9 cellular contexts compared by ENCODE assay signal in the genomic region with DNA sequence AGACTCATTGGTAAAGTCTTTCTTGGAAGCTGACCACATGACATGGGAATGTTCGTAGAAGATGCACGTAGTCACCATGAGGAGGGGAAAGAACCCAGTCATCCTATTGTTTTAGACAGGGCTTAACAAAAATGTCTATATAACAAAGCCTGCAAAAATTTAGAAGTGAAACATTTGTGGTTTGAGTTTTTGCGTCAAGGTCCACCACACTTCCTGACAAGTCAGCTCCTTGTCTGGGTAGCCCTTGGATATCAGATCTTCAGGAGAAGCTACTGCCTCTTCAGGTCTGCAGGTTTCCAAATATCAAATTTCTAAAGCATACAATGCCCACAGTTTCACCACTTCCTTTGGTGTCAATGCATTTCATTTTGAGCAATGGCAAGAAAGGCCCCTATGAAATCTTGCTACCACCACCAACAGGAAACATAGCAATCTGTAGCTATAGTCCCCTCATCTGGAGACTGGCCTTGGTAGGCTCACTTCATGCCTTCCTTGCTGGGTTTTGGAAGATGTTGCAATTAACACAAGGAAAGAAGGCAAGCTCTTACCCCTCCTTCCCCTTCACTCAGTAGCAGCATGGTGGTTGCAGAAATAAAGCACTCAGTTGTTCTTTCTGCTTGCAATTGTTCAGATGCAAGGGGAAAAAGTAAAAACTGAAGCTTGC.
DNase-seq lines count a peak whose midpoint lies in the region; ATAC-seq, FAIRE-seq and TF ChIP-seq lines count a peak whose summit lies in the region.
"Had no signal": no experiment of that assay in that cellular context is flagged by ENCODE, and none has a peak within 500 bp of the region (broad histone marks: within the 10 kb centered on the region; RNA-seq: fewer than 3 reads in every experiment).

No MANE protein-coding gene starts in this region.

- H2BK15ac ChIP-seq in H9 (ENCODE audit: low read depth, low read length): no peak overlapping the region

- H3K14ac ChIP-seq in H9 (ENCODE audit: insufficient read depth, low read length): no peak overlapping the region

- no peak overlapping the region for H2BK5ac ChIP-seq in H9 (ENCODE audit: insufficient read length, low read length)

- no peak overlapping the region for H3K18ac ChIP-seq in H9 (ENCODE audit: insufficient read length, low read depth, low read length)

- ATAC-seq in GM21717 (IDR thresholded peaks at IDR 0.05; ENCODE audit: unreplicated experiment): no peak
- no peak for ATAC-seq in GM19467 (IDR thresholded peaks at IDR 0.05; ENCODE audit: unreplicated experiment)

- TF ChIP-seq POLR2A in H54 (IDR thresholded peaks at IDR 0.05; ENCODE audit: low read depth, low read length): no peak

- no peak for FAIRE-seq in H54 (lab: Jason Lieb, UNC)
- FAIRE-seq: endometrium had no signal

- no peaks in the 10 kb centered on the region for H3K79me2 ChIP-seq in H9 (ENCODE audit: insufficient read depth, low read length)

- H4K5ac ChIP-seq in H9 (ENCODE audit: insufficient read length, low read depth, low read length): no peak overlapping the region

- no peak overlapping the region for H3K4me2 ChIP-seq in H9 (ENCODE audit: insufficient read depth, insufficient read length, low read length)

- H3K23ac ChIP-seq in H9 (ENCODE audit: insufficient read length, low read depth, low read length): no peak overlapping the region

- no peak overlapping the region for H3K4ac ChIP-seq in H9 (ENCODE audit: low read depth, low read length)

- H2BK12ac ChIP-seq in H9 (ENCODE audit: insufficient read length, low read depth, low read length): no peak overlapping the region

- H3K56ac ChIP-seq in H9 (ENCODE audit: insufficient read length, low read depth, low read length): no peak overlapping the region

- peaks cover 4% of the 10 kb centered on the region; the same call in 1 of the 2 replicates for H3K4me1 ChIP-seq in H9 (ENCODE audit: insufficient read depth, low read length)

- H4K91ac ChIP-seq in H9 (ENCODE audit: insufficient read length, low read depth, low read length): no peak overlapping the region

- DNase-seq in AML-193 (lab: John Stamatoyannopoulos, UW) (peak; percentile 98 to 99), H54 (ENCODE audit: insufficient read length, low spot score) (peak; percentile 25), T1000 (lab: John Stamatoyannopoulos, UW) (peak; percentile 12), immature natural killer cell (peak; percentile 48 to 59 (median 52)), Ammon's horn (ENCODE audit: low spot score) (no peak), H9 (no peak)

- H3K27me3 Mint-ChIP-seq in immature natural killer cell (ENCODE audit: low read depth in 3 of 3) (peaks cover 0 to 4% (median 3%) of the 10 kb centered on the region in 3 donors), H9 (ENCODE audit: low read depth) (no peaks in the 10 kb centered on the region; the same call in 1 of the 2 replicates)

- WGBS in H9 (ENCODE audit: extremely low coverage, insufficient read length, low lambda C conversion rate): no CpG with 5 or more reads among the region's 3 CpGs

- no peak overlapping the region for H2AFZ ChIP-seq in H9 (ENCODE audit: low read length)

- no peak overlapping the region for H2AK5ac ChIP-seq in H9 (ENCODE audit: insufficient read length, low read length)

- TF ChIP-seq CTCF in H9 (conservative IDR thresholded peaks at IDR 0.05): no peak

- H2BK120ac ChIP-seq in H9 (ENCODE audit: low read depth, low read length, poor library complexity, severe bottlenecking): no peak overlapping the region

- peaks cover 18 to 19% of the 10 kb centered on the region in 2 donors for H3K4me1 Mint-ChIP-seq in immature natural killer cell
- H3K4me1 Mint-ChIP-seq in H9: peaks cover 13 to 18% of the 10 kb centered on the region in 2 experiments

- H3K27me3 ChIP-seq in H9 (ENCODE audit: insufficient read depth, low read length): no peaks in the 10 kb centered on the region

- no peak overlapping the region for H3K27ac ChIP-seq in H9 (ENCODE audit: insufficient read length, low read depth, low read length)

- no peaks in the 10 kb centered on the region for H3K36me3 Mint-ChIP-seq in immature natural killer cell
- H3K36me3 Mint-ChIP-seq in H9 (ENCODE audit: insufficient read depth in 1 of 3, low read depth in 3 of 3): no peaks in the 10 kb centered on the region; a peak in 1 of 7 replicates

- H3K23me2 ChIP-seq in H9 (ENCODE audit: insufficient read length, low read depth, low read length, poor library complexity, severe bottlenecking): no peaks in the 10 kb centered on the region

- no peaks in the 10 kb centered on the region for H3K9me3 Mint-ChIP-seq in immature natural killer cell
- peaks cover 5 to 6% of the 10 kb centered on the region in 2 experiments; a peak in 3 of 5 replicates for H3K9me3 Mint-ChIP-seq in H9

- no peak overlapping the region for H4K8ac ChIP-seq in H9 (replicated peaks; ENCODE audit: insufficient read length, low read depth, low read length)

- no peak overlapping the region for H2BK20ac ChIP-seq in H9 (ENCODE audit: low read depth, low read length, poor library complexity, severe bottlenecking)

- H3K9ac ChIP-seq in H9 (ENCODE audit: extremely low read depth, insufficient read length, low read length): no peak overlapping the region

- no peak overlapping the region for H3T11ph ChIP-seq in H9 (ENCODE audit: low read length)

- H3K79me1 ChIP-seq in H9 (ENCODE audit: insufficient read depth, low read depth, low read length, poor library complexity, severe bottlenecking): no peaks in the 10 kb centered on the region

- no peaks in the 10 kb centered on the region for H4K20me1 ChIP-seq in H9 (ENCODE audit: control insufficient read depth, insufficient read depth, insufficient read length)

- no peaks in the 10 kb centered on the region for H3K9me3 ChIP-seq in H9 (ENCODE audit: control insufficient read depth, low read depth, low read length)

- peak overlapping the region in 1 of 5 donors; percentile 40 for H3K4me3 Mint-ChIP-seq in immature natural killer cell
- no peak overlapping the region for H3K4me3 Mint-ChIP-seq in H9

- H3K27ac Mint-ChIP-seq in immature natural killer cell (peak overlapping the region in 5 of 6 donors; percentile 46 to 84 (median 75)), H9 (no peak overlapping the region)

Comparison
In these comparisons a context has a peak if more than half of its experiments do, and no peak if none do; other contexts are left out.
1. DNase-seq: peak in AML-193 (2 of 2), H54 (single experiment), T1000 (single experiment) and immature natural killer cell (3 of 3); none in Ammon's horn (single experiment) and H9 (single experiment).
2. H3K27ac Mint-ChIP-seq: peak in immature natural killer cell (5 of 6); none in H9 (0 of 3).